ENCODE assay signal across 21 cellular contexts in the genomic region with DNA sequence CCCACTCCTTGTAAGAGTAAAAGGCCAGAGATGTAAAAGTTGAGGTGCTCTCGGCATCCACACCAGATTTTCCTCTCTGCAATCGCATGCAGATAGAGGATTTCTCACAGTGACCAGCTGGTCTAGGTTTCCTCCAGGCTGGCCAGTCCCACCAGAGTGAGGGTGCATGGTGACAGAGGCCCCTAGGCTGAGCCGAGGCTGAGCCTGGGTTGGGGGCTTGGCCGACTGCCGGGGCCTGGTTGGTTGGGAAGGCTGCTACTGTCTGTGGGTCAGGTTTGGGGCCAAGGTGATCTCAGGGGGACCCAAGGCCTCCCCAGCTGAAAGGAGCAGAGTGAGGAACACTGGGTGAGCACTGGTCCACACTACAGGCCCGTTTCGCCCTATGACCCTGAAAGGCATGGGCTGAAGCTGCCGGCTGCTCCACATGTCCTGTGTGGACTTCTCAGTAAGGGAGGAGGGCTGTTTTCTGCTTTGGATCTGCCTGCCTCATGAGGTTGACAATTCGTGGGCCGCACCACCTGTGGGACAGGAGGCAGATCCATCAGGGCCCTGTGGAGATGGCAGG.
"Had no signal": no experiment of that assay in that cellular context is flagged by ENCODE, and none has a peak within 500 bp of the region (broad histone marks: within the 10 kb centered on the region; RNA-seq: fewer than 3 reads in every experiment).

No MANE protein-coding gene starts in this region.

- H3K4me1 ChIP-seq: esophagus squamous epithelium, gastrocnemius medialis, heart right ventricle, left ventricle myocardium inferior, lower lobe of right lung had no signal

- DNase-seq: dermis blood vessel endothelial cell; dorsolateral prefrontal cortex; effector CD8-positive, alpha-beta T cell; effector memory CD8-positive, alpha-beta T cell; endodermal cell; erythroblast; esophagus squamous epithelium; foreskin fibroblast; foreskin melanocyte; gastrocnemius medialis; glutamatergic neuron; head of caudate nucleus; heart right ventricle; hippocampal formation; left colon; left ventricle myocardium inferior; lower lobe of right lung; mesenchymal stem cell had no signal

- H3K27ac ChIP-seq: coronary artery, dorsolateral prefrontal cortex, epithelial cell of prostate, esophagus squamous epithelium, gastrocnemius medialis, heart right ventricle, left ventricle myocardium inferior, lower lobe of right lung had no signal

- H3K36me3 ChIP-seq: esophagus squamous epithelium, gastrocnemius medialis, heart right ventricle, left ventricle myocardium inferior, lower lobe of right lung had no signal

- H3K9me3 ChIP-seq: esophagus squamous epithelium, gastrocnemius medialis, heart right ventricle, left ventricle myocardium inferior, lower lobe of right lung, mucosa of descending colon had no signal

- H3K27me3 ChIP-seq: dorsolateral prefrontal cortex, gastrocnemius medialis had no signal

- H3K4me3 ChIP-seq: coronary artery, dorsolateral prefrontal cortex, esophagus squamous epithelium, gastrocnemius medialis, heart right ventricle, left ventricle myocardium inferior, lower lobe of right lung, mucosa of descending colon had no signal
